18 cellular contexts compared by ENCODE assay signal in genomic region chr7:158350166-158350900, GRCh38.
A peak's percentile ranks its signal among the peaks of the same experiment; 100 is the strongest.
DNase-seq lines count a peak whose midpoint lies in the region; ATAC-seq and TF ChIP-seq lines count a peak whose summit lies in the region.
"Had no signal": no experiment of that assay in that cellular context is flagged by ENCODE, and none has a peak within 500 bp of the region (broad histone marks: within the 10 kb centered on the region; RNA-seq: fewer than 3 reads in every experiment).

No MANE protein-coding gene starts in this region.

- H2AK5ac ChIP-seq in IMR-90 (ENCODE audit: low read depth, low read length), result no peak overlapping the region

- H3K36me3 ChIP-seq in IMR-90 (ENCODE audit: control insufficient read depth, insufficient read depth, low read length), result no peaks in the 10 kb centered on the region
- H3K36me3 ChIP-seq: SJCRH30 had no signal

- no peak overlapping the region for H3K27ac ChIP-seq in IMR-90 (ENCODE audit: insufficient read depth, low read length)
- H3K27ac ChIP-seq: HL-60, SJCRH30 had no signal

- H3K79me1 ChIP-seq in IMR-90 (ENCODE audit: low read depth in 1 of 2, low read length in 2 of 2), result no peaks in the 10 kb centered on the region

- 100% methylated on average over 1 of the region's 12 CpGs; no CpG with 5 or more reads in 1 of the 2 experiments for WGBS in IMR-90 (ENCODE audit: extremely low coverage in 2 of 2, insufficient read length in 1 of 2), 2 experiments

- in situ Hi-C loops in IMR-90 (cut with MboI; ENCODE audit: low sequenced_read_pairs), result no loop called here

- no peak overlapping the region for H3K27ac Mint-ChIP-seq in type B pancreatic cell
- H3K27ac Mint-ChIP-seq in endothelial cell (ENCODE audit: unreplicated experiment), result no peak overlapping the region
- H3K27ac Mint-ChIP-seq: B cell; CD4-positive, CD25-positive, alpha-beta regulatory T cell had no signal

- no peak overlapping the region for H2BK5ac ChIP-seq in IMR-90 (ENCODE audit: low read depth, low read length, poor library complexity, severe bottlenecking)

- TF ChIP-seq POLR2A in IMR-90 (IDR thresholded peaks at IDR 0.05; ENCODE audit: low read depth, low read length), result no peak

- dilution Hi-C loops in IMR-90 (cut with HindIII; ENCODE audit: low sequenced_read_pairs, unreplicated experiment), result no loop called here

- H3K4me3 Mint-ChIP-seq in type B pancreatic cell (no peak overlapping the region), endothelial cell (ENCODE audit: unreplicated experiment) (no peak overlapping the region)
- H3K4me3 Mint-ChIP-seq: B cell; CD4-positive, CD25-positive, alpha-beta regulatory T cell had no signal

- no peak overlapping the region for H2AK9ac ChIP-seq in IMR-90 (replicated peaks; ENCODE audit: low read depth, low read length, poor library complexity)

- POLR2A ChIA-PET in IMR-90 (lab: Charles Lee; ENCODE audit: unreplicated experiment), result no interaction called here

- H3K4me2 ChIP-seq in IMR-90 (ENCODE audit: low read depth, low read length), result no peak overlapping the region

- no peaks in the 10 kb centered on the region for H3K4me1 ChIP-seq in IMR-90 (ENCODE audit: control insufficient read depth, insufficient read depth, low read length)
- H3K4me1 ChIP-seq: SJCRH30 had no signal

- no peak overlapping the region for H3K18ac ChIP-seq in IMR-90 (ENCODE audit: low read depth, low read length)

- BruUV-seq in IMR-90 (replicated peaks; lab: Mats Ljungman, UMichigan), result no TSS peak

- H3K4me1 Mint-ChIP-seq in type B pancreatic cell (ENCODE audit: unreplicated experiment), result peaks cover 5% of the 10 kb centered on the region
- no peaks in the 10 kb centered on the region for H3K4me1 Mint-ChIP-seq in endothelial cell (ENCODE audit: unreplicated experiment)
- H3K4me1 Mint-ChIP-seq: B cell; CD4-positive, CD25-positive, alpha-beta regulatory T cell had no signal

- H3K9me3 ChIP-seq in IMR-90 (ENCODE audit: control insufficient read depth, insufficient read depth, low read length), result peaks cover 32% of the 10 kb centered on the region
- H3K9me3 ChIP-seq: SJCRH30 had no signal

- no peak for ATAC-seq in IMR-90 (ENCODE audit: low read depth)
- ATAC-seq: K562, PC-3 had no signal

- no peak overlapping the region for H3K14ac ChIP-seq in IMR-90 (replicated peaks; ENCODE audit: low read depth, low read length)

- no peak overlapping the region for H2BK120ac ChIP-seq in IMR-90 (ENCODE audit: low read depth, low read length)

- no peak overlapping the region for H3K9ac ChIP-seq in IMR-90 (ENCODE audit: low read depth, low read length)

- no peak overlapping the region for H2BK15ac ChIP-seq in IMR-90 (ENCODE audit: low read depth, low read length)

- no peak overlapping the region for H4K5ac ChIP-seq in IMR-90 (ENCODE audit: low read depth, low read length)

- H3K9me1 ChIP-seq in IMR-90 (ENCODE audit: insufficient read depth, low read length), result no peaks in the 10 kb centered on the region

- no peaks in the 10 kb centered on the region for H4K20me1 ChIP-seq in IMR-90 (ENCODE audit: insufficient read depth, low read length)

- no peak overlapping the region for H4K8ac ChIP-seq in IMR-90 (ENCODE audit: low read depth in 2 of 2, low read length in 2 of 2)

- H2AFZ ChIP-seq in IMR-90 (replicated peaks; ENCODE audit: low read length, poor library complexity), result peak overlapping the region; percentile 21

- H3K27me3 ChIP-seq in IMR-90 (ENCODE audit: control insufficient read depth, insufficient read depth, low read length), result no peaks in the 10 kb centered on the region

- H4K91ac ChIP-seq in IMR-90 (ENCODE audit: insufficient read depth, low read depth, low read length), result no peak overlapping the region

- no peak overlapping the region for H3K56ac ChIP-seq in IMR-90 (ENCODE audit: extremely low read depth, insufficient read depth, low read length)

- peaks cover 5% of the 10 kb centered on the region for H3K9me3 Mint-ChIP-seq in type B pancreatic cell
- H3K9me3 Mint-ChIP-seq in endothelial cell (ENCODE audit: unreplicated experiment), result peaks cover 59% of the 10 kb centered on the region

- H2BK20ac ChIP-seq in IMR-90 (ENCODE audit: low read depth, low read length), result no peak overlapping the region

- no peak for TF ChIP-seq CTCF in IMR-90 (conservative IDR thresholded peaks at IDR 0.05; ENCODE audit: low read depth, low read length)
- no peak for TF ChIP-seq CTCF in type B pancreatic cell (conservative IDR thresholded peaks at IDR 0.05)
- TF ChIP-seq CTCF in endothelial cell (IDR thresholded peaks at IDR 0.05; ENCODE audit: unreplicated experiment), result no peak

- no peak overlapping the region for H3K23ac ChIP-seq in IMR-90 (ENCODE audit: low read depth, low read length)

- TF ChIP-seq RAD21 in IMR-90 (IDR thresholded peaks at IDR 0.05; ENCODE audit: low read length), result no peak

- no peak for DNase-seq in IMR-90
- DNase-seq in ecto neural progenitor cell (ENCODE audit: low spot score), result peak; percentile 36
- DNase-seq in posterior vena cava (ENCODE audit: low spot score), result peak; percentile 68
- peak; percentile 47 for DNase-seq in type B pancreatic cell (ENCODE audit: extremely low spot score, unreplicated experiment)
- no peak for DNase-seq in activated effector memory CD4-positive, alpha-beta T cell treated with Interleukin-2 at 50 U/mL for 16 hours
- DNase-seq in endothelial cell (ENCODE audit: low spot score), result no peak
- no peak for DNase-seq in NCI-H82 treated with DMSO at 0.1 percent for 48 hours (lab: John Stamatoyannopoulos, UW; ENCODE audit: unreplicated experiment)
- DNase-seq: CD4-positive, CD25-positive, alpha-beta regulatory T cell; EL; HCEC 1CT; NCI-H1436 treated with DMSO at 0.1 percent for 48 hours; NCI-H2081; NCI-H774; PC-3; SJCRH30 had no signal

- CTCF ChIA-PET in IMR-90 (lab: Yijun Ruan, JAX), result no interaction called here

- H3K27me3 Mint-ChIP-seq in type B pancreatic cell, result peaks cover 68% of the 10 kb centered on the region
- H3K27me3 Mint-ChIP-seq in endothelial cell (ENCODE audit: unreplicated experiment), result peaks cover 18% of the 10 kb centered on the region
- H3K27me3 Mint-ChIP-seq: B cell; CD4-positive, CD25-positive, alpha-beta regulatory T cell had no signal

- intact Hi-C loops in IMR-90 (cut with micrococcal nuclease), result no loop called here
- intact Hi-C loops in posterior vena cava (cut with DNase I), result no loop called here

- no peaks in the 10 kb centered on the region for H3K36me3 Mint-ChIP-seq in type B pancreatic cell
- H3K36me3 Mint-ChIP-seq in endothelial cell (ENCODE audit: low read depth, unreplicated experiment), result peaks cover 22% of the 10 kb centered on the region
- H3K36me3 Mint-ChIP-seq: CD4-positive, CD25-positive, alpha-beta regulatory T cell had no signal

- no peak overlapping the region for H3K4ac ChIP-seq in IMR-90 (ENCODE audit: low read depth, low read length)

- H3K4me3 ChIP-seq in IMR-90 (ENCODE audit: insufficient read depth, low read depth, low read length), result no peak overlapping the region
- H3K4me3 ChIP-seq: K562, SJCRH30 had no signal

TF ChIP-seq in IMR-90, 13 proteins besides CTCF, POLR2A, EP300 and RAD21:
- no peak for TF ChIP-seq NFE2L2 (IDR thresholded peaks at IDR 0.05; ENCODE audit: low read depth, low read length)
- no peak for TF ChIP-seq SMC3 (IDR thresholded peaks at IDR 0.05; ENCODE audit: low read depth, low read length)
- TF ChIP-seq FOS (IDR thresholded peaks at IDR 0.05; ENCODE audit: low read depth, low read length), result no peak
- TF ChIP-seq CEBPB (IDR thresholded peaks at IDR 0.05; ENCODE audit: low read depth, low read length), result no peak
- TF ChIP-seq RCOR1 (IDR thresholded peaks at IDR 0.05; ENCODE audit: insufficient replicate concordance, low read length), result no peak
- TF ChIP-seq CHD1 (IDR thresholded peaks at IDR 0.05; ENCODE audit: low read depth, low read length), result no peak
- no peak for TF ChIP-seq MAFK (IDR thresholded peaks at IDR 0.05; ENCODE audit: low read depth, low read length)
- TF ChIP-seq ELK1 (IDR thresholded peaks at IDR 0.05; ENCODE audit: borderline replicate concordance, low read depth, low read length), result no peak
- TF ChIP-seq RFX5 (IDR thresholded peaks at IDR 0.05; ENCODE audit: low read depth, low read length), result no peak
- TF ChIP-seq, protein P1, sequence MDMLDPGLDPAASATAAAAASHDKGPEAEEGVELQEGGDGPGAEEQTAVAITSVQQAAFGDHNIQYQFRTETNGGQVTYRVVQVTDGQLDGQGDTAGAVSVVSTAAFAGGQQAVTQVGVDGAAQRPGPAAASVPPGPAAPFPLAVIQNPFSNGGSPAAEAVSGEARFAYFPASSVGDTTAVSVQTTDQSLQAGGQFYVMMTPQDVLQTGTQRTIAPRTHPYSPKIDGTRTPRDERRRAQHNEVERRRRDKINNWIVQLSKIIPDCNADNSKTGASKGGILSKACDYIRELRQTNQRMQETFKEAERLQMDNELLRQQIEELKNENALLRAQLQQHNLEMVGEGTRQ (IDR thresholded peaks at IDR 0.05; ENCODE audit: low read depth, low read length), result no peak
- TF ChIP-seq BHLHE40 (IDR thresholded peaks at IDR 0.05; ENCODE audit: low read depth, low read length), result no peak
- TF ChIP-seq MAZ (IDR thresholded peaks at IDR 0.05; ENCODE audit: borderline replicate concordance, low read depth, low read length), result no peak
- no peak for TF ChIP-seq MXI1 (IDR thresholded peaks at IDR 0.05; ENCODE audit: borderline replicate concordance, low read depth, low read length)

Comparison
In these comparisons a context has a peak if more than half of its experiments do, and no peak if none do; other contexts are left out.
1. DNase-seq: peak in ecto neural progenitor cell (single experiment), posterior vena cava (single experiment) and type B pancreatic cell (single experiment); none in IMR-90 (single experiment), activated effector memory CD4-positive, alpha-beta T cell treated with Interleukin-2 at 50 U/mL for 16 hours (single experiment), endothelial cell (single experiment) and NCI-H82 treated with DMSO at 0.1 percent for 48 hours (single experiment).